Comparison of ENCODE assay signal across 8 cellular contexts in the genomic region with DNA sequence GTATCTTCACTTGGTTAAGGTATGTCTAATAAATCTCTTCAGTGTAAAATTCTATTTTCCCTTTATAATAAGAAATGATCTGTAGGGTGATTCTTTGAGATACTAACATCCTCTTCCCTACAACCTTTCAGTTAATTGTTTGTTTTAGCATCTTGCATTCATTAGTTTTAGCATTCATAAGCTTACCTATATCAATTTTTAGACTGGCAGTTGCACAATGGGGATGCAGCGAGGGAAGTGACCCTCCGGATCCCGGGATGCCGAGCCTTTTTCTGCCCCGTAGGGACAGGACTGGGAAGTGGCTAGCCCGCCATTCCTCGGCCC. TPM values are rescaled to one million over a fixed set of nuclear protein-coding genes. Genes with fewer than 3 reads are reported as not detected.
A peak's percentile ranks its signal among the peaks of the same experiment; 100 is the strongest.
DNase-seq lines count a peak whose midpoint lies in the region; ATAC-seq and TF ChIP-seq lines count a peak whose summit lies in the region.

No MANE protein-coding gene starts in this region.

- H3K9me3 Mint-ChIP-seq in mesothelial cell of epicardium: no peaks in the 10 kb centered on the region

- H3K27me3 ChIP-seq in heart left ventricle (no peaks in the 10 kb centered on the region), mammary epithelial cell (ENCODE audit: insufficient read depth, low read length) (no peaks in the 10 kb centered on the region)

- WGBS in heart left ventricle, 4 donors: 0 to 1% (median 0%) methylated on average over 7 of the region's 7 CpGs
- WGBS in mammary epithelial cell (ENCODE audit: low coverage, missing lambda C conversion rate): 0% methylated on average over 7 of the region's 7 CpGs
- under 1% methylated on average over 7 of the region's 7 CpGs for WGBS in urinary bladder

- CTCF ChIA-PET in mammary epithelial cell (lab: Charles Lee; ENCODE audit: low non-redundant PET): interaction anchor here (0.6 kb wide), 2 partner anchors 57 to 151 kb away, joined by 3 to 4 read pairs; no protein-coding TSS in a partner anchor

- H3K9me3 ChIP-seq in heart left ventricle (no peaks in the 10 kb centered on the region), mammary epithelial cell (replicated peaks; ENCODE audit: insufficient read depth, low read length) (no peaks in the 10 kb centered on the region)

- H3K4me2 ChIP-seq in mammary epithelial cell (ENCODE audit: insufficient read depth, low read depth, low read length): peak overlapping the region; percentile 90

- H2AFZ ChIP-seq in mammary epithelial cell (ENCODE audit: low read depth, low read length): peak overlapping the region; percentile 98

- peak overlapping the region; percentile 97 for H3K27ac Mint-ChIP-seq in mesothelial cell of epicardium

- DNase-seq in heart left ventricle (no peak), left ventricle myocardium superior (no peak), mammary epithelial cell (no peak), mesothelial cell of epicardium (ENCODE audit: low spot score in 2 of 2, unreplicated experiment in 2 of 2) (no peak), NCI-H187 treated with DMSO at 0.1 percent for 48 hours (lab: John Stamatoyannopoulos, UW) (no peak), Kasumi-1 (lab: John Stamatoyannopoulos, UW) (no peak)

- H3K36me3 ChIP-seq in heart left ventricle: no peaks in the 10 kb centered on the region
- H3K36me3 ChIP-seq in mammary epithelial cell (ENCODE audit: insufficient read depth, low read length): no peaks in the 10 kb centered on the region
- no peaks in the 10 kb centered on the region for H3K36me3 ChIP-seq in urinary bladder (ENCODE audit: insufficient read depth)

- H3K4me1 ChIP-seq in heart left ventricle (peaks cover 0 to 18% (median 6%) of the 10 kb centered on the region in 12 donors), mammary epithelial cell (ENCODE audit: insufficient read depth, low read length) (peaks cover 12% of the 10 kb centered on the region), urinary bladder (ENCODE audit: insufficient read depth) (no peaks in the 10 kb centered on the region)

- TF ChIP-seq POLR2A in heart left ventricle (IDR thresholded peaks at IDR 0.05): no peak

- intact Hi-C loops in heart left ventricle (cut with DNase I) (loop anchor here in 8 of 10 donors (1.0 to 10.0 kb wide), 8 partner anchors 54 to 276 kb away; partner anchors contain the start of gene PANK1 (in 6 of the 8)), left ventricle myocardium superior (cut with micrococcal nuclease) (no loop called here), mammary epithelial cell (cut with micrococcal nuclease) (loop anchor here (1.0 to 2.0 kb wide), 4 partner anchors 36 to 275 kb away; no protein-coding TSS in a partner anchor)

- in situ Hi-C loops in mammary epithelial cell (cut with MboI; ENCODE audit: low sequenced_read_pairs in 2 of 2): no loop called here

- no peaks in the 10 kb centered on the region for H3K36me3 Mint-ChIP-seq in mesothelial cell of epicardium

- H3K4me3 Mint-ChIP-seq in mesothelial cell of epicardium: peak overlapping the region; percentile 97

- peaks cover 45% of the 10 kb centered on the region for H3K79me2 ChIP-seq in mammary epithelial cell (ENCODE audit: insufficient read depth, low read length)

- H3K27ac ChIP-seq in heart left ventricle: peak overlapping the region; percentile 54 to 90 (median 86)
- H3K27ac ChIP-seq in mammary epithelial cell (ENCODE audit: insufficient read depth, low read depth, low read length): peak overlapping the region; percentile 76
- H3K27ac ChIP-seq in urinary bladder (ENCODE audit: low read depth): peak overlapping the region; percentile 19

- dilution Hi-C loops in mammary epithelial cell (cut with HindIII; ENCODE audit: low sequenced_read_pairs): no loop called here

- H4K20me1 ChIP-seq in mammary epithelial cell (ENCODE audit: insufficient read depth, low read length): no peaks in the 10 kb centered on the region

- ATAC-seq in heart left ventricle (no peak), left ventricle myocardium superior (no peak), GM18517 (IDR thresholded peaks at IDR 0.05; ENCODE audit: unreplicated experiment) (no peak)

- H3K27me3 Mint-ChIP-seq in mesothelial cell of epicardium (ENCODE audit: low read depth): no peaks in the 10 kb centered on the region

- TSS peak; percentile 86 for BruUV-seq in mammary epithelial cell (replicated peaks; lab: Mats Ljungman, UMichigan)

- TF ChIP-seq CTCF in heart left ventricle (IDR thresholded peaks at IDR 0.05) (no peak), mammary epithelial cell (conservative IDR thresholded peaks at IDR 0.05 in 1 of 2, IDR thresholded peaks at IDR 0.05 in 1 of 2; ENCODE audit: extremely low read depth in 1 of 2, insufficient read depth in 1 of 2, low read depth in 1 of 2, low read length in 2 of 2) (no peak), mesothelial cell of epicardium (IDR thresholded peaks at IDR 0.05; ENCODE audit: unreplicated experiment) (no peak)

- H3K4me3 ChIP-seq in heart left ventricle: peak overlapping the region; percentile 40 to 85 (median 71)
- H3K4me3 ChIP-seq in mammary epithelial cell (replicated peaks in 1 of 3; ENCODE audit: insufficient read depth in 1 of 3, low read depth in 2 of 3, low read length in 3 of 3): peak overlapping the region; percentile 54 to 96 (median 84)
- peak overlapping the region; percentile 50 for H3K4me3 ChIP-seq in urinary bladder (ENCODE audit: low read depth, low read length)

- H3K4me1 Mint-ChIP-seq in mesothelial cell of epicardium: peaks cover 46% of the 10 kb centered on the region

- peak overlapping the region; percentile 75 for H3K9ac ChIP-seq in mammary epithelial cell (ENCODE audit: insufficient read depth, low read length)

RNA-seq across cellular contexts. Expression of gene KIF20B, which starts 0.5 kb away (rescaled TPM):
- 1 to 10 TPM in 8 of 9 donors, under 1 TPM in 1; 0.95 to 8.6 (median 2.4) TPM for total RNA-seq in heart left ventricle
- polyA plus RNA-seq in heart left ventricle: 1 to 10 TPM in 1 of 2 donors, under 1 TPM in 1; 0.50 to 1.1 TPM
- total RNA-seq in left ventricle myocardium superior: 3.7 TPM
- total RNA-seq in mammary epithelial cell: 10 to 100 TPM in 1 of 2 donors, 1 to 10 TPM in 1; 3.8 to 29.9 TPM
- 6.8 TPM for polyA plus RNA-seq in mammary epithelial cell
- polyA minus RNA-seq in mammary epithelial cell: 2.2 TPM
- total RNA-seq in mesothelial cell of epicardium: 19.5 to 20.4 TPM (median 20.3 TPM) in 3 replicates
- total RNA-seq in urinary bladder: 24.5 TPM
- 2.4 TPM for polyA plus RNA-seq in urinary bladder

RNA-seq across cellular contexts. Expression of gene PANK1, which starts 55.8 kb away (rescaled TPM):
- 10 to 100 TPM in 8 of 9 donors, 1 to 10 TPM in 1; 9.6 to 24.7 (median 19.1) TPM for total RNA-seq in heart left ventricle
- polyA plus RNA-seq in heart left ventricle: 1 to 10 TPM; 3.6 to 8.4 TPM
- total RNA-seq in left ventricle myocardium superior: 21.2 TPM
- 1 to 10 TPM; 4.7 to 5.3 TPM for total RNA-seq in mammary epithelial cell
- polyA plus RNA-seq in mammary epithelial cell: 6.3 TPM
- polyA minus RNA-seq in mammary epithelial cell: 5.3 TPM
- 24.0 to 27.2 TPM (median 24.4 TPM) in 3 replicates for total RNA-seq in mesothelial cell of epicardium
- 11.6 TPM for total RNA-seq in urinary bladder
- 2.5 TPM for polyA plus RNA-seq in urinary bladder

Comparison
In these comparisons a context has a peak if more than half of its experiments do, and no peak if none do; other contexts are left out.
1. H3K27ac ChIP-seq: peak in every context shown above with its lines; median percentile 86 in heart left ventricle; 76 in mammary epithelial cell; 19 in urinary bladder.